In genomic region chr1:43503534-43503933, GRCh38 we compare ENCODE assay signal across 23 cellular contexts. TPM values are rescaled to one million over a fixed set of nuclear protein-coding genes. Genes with fewer than 3 reads are reported as not detected.
"Had no signal": no experiment of that assay in that cellular context is flagged by ENCODE, and none has a peak within 500 bp of the region (broad histone marks: within the 10 kb centered on the region; RNA-seq: fewer than 3 reads in every experiment).

No MANE protein-coding gene starts in this region.

- H3K36me3 ChIP-seq: left ventricle myocardium inferior, right lobe of liver, tibial nerve, uterus had no signal

- H3K27me3 Mint-ChIP-seq: type B pancreatic cell had no signal

- H3K4me3 Mint-ChIP-seq: memory B cell; naive thymus-derived CD4-positive, alpha-beta T cell; natural killer cell treated with Interleukin-12 subunit alpha and Interleukin-12 subunit beta and Interleukin-15 and Interleukin-18, amount 100 ng/mL, for 72 hours; stimulated activated memory B cell treated with anti-CD40 and anti-IgM and Interleukin-4, amounts not matched to agents 10 μg/mL and 1 μg/mL and 100 μg/mL, for 72 hours; stimulated activated naive CD8-positive, alpha-beta T cell treated with anti-CD3 and anti-CD28 coated beads, Interleukin-15, amount 100 ng/mL, for 72 hours; type B pancreatic cell had no signal

- H3K4me3 ChIP-seq: left ventricle myocardium inferior, mucosa of descending colon, psoas muscle, right lobe of liver, smooth muscle cell, tibial nerve, uterus had no signal

- H3K4me1 Mint-ChIP-seq: memory B cell; naive thymus-derived CD4-positive, alpha-beta T cell; stimulated activated memory B cell treated with anti-CD40 and anti-IgM and Interleukin-4, amounts not matched to agents 10 μg/mL and 1 μg/mL and 100 μg/mL, for 72 hours; stimulated activated naive CD8-positive, alpha-beta T cell treated with anti-CD3 and anti-CD28 coated beads, Interleukin-15, amount 100 ng/mL, for 72 hours had no signal

- H3K9me3 Mint-ChIP-seq: memory B cell; natural killer cell treated with Interleukin-12 subunit alpha and Interleukin-12 subunit beta and Interleukin-15 and Interleukin-18, amount 100 ng/mL, for 72 hours; stimulated activated memory B cell treated with anti-CD40 and anti-IgM and Interleukin-4, amounts not matched to agents 10 μg/mL and 1 μg/mL and 100 μg/mL, for 72 hours; stimulated activated naive CD8-positive, alpha-beta T cell treated with anti-CD3 and anti-CD28 coated beads, Interleukin-15, amount 100 ng/mL, for 72 hours; type B pancreatic cell had no signal

- H2AFZ ChIP-seq: parathyroid adenoma had no signal

- H3K4me1 ChIP-seq: left ventricle myocardium inferior, parathyroid adenoma, psoas muscle, right lobe of liver, tibial nerve, uterus had no signal

- H3K9ac ChIP-seq: parathyroid adenoma had no signal

- H3K79me2 ChIP-seq: parathyroid adenoma had no signal

- H3K36me3 Mint-ChIP-seq: memory B cell; natural killer cell treated with Interleukin-12 subunit alpha and Interleukin-12 subunit beta and Interleukin-15 and Interleukin-18, amount 100 ng/mL, for 72 hours; stimulated activated memory B cell treated with anti-CD40 and anti-IgM and Interleukin-4, amounts not matched to agents 10 μg/mL and 1 μg/mL and 100 μg/mL, for 72 hours; type B pancreatic cell had no signal

- DNase-seq: islet precursor cell; left ventricle myocardium inferior; midbrain; mucosa of descending colon; naive thymus-derived CD4-positive, alpha-beta T cell; nucleus accumbens; psoas muscle; right lobe of liver; stimulated activated CD4-positive, alpha-beta T cell treated with anti-CD3 and anti-CD28 coated beads, Interleukin-1b, Interleukin-23, amount 100 ng/mL, for 48 hours; stimulated activated CD4-positive, alpha-beta T cell treated with anti-CD3 and anti-CD28 coated beads, Interleukin-2, amount 100 ng/mL, for 48 hours; stimulated activated CD4-positive, alpha-beta T cell treated with anti-CD3 and anti-CD28 coated beads, Interleukin-4, amount 100 ng/mL, for 4 hours; stimulated activated CD8-positive, alpha-beta memory T cell treated with anti-CD3 and anti-CD28 coated beads, Interleukin-4, amount 100 ng/mL, for 48 hours; stimulated activated naive CD4-positive, alpha-beta T cell treated with Interleukin-2 at 50 U/mL for 16 hours; stimulated activated naive CD8-positive, alpha-beta T cell treated with anti-CD3 and anti-CD28 coated beads, Interleukin-15, amount 100 ng/mL, for 72 hours; substantia nigra; uterus had no signal

- H3K27ac Mint-ChIP-seq: memory B cell; naive thymus-derived CD4-positive, alpha-beta T cell; natural killer cell treated with Interleukin-12 subunit alpha and Interleukin-12 subunit beta and Interleukin-15 and Interleukin-18, amount 100 ng/mL, for 72 hours; stimulated activated memory B cell treated with anti-CD40 and anti-IgM and Interleukin-4, amounts not matched to agents 10 μg/mL and 1 μg/mL and 100 μg/mL, for 72 hours; stimulated activated naive CD8-positive, alpha-beta T cell treated with anti-CD3 and anti-CD28 coated beads, Interleukin-15, amount 100 ng/mL, for 72 hours; type B pancreatic cell had no signal

- H3K27ac ChIP-seq: left ventricle myocardium inferior, parathyroid adenoma, psoas muscle, right lobe of liver, tibial nerve, uterus had no signal

- H3K27me3 ChIP-seq: right lobe of liver, tibial nerve, uterus had no signal

- H3K9me3 ChIP-seq: left ventricle myocardium inferior, mucosa of descending colon, psoas muscle, right lobe of liver, tibial nerve, uterus had no signal

- H3K4me2 ChIP-seq: smooth muscle cell had no signal

RNA-seq across cellular contexts. Expression of gene PTPRF, which starts 27.1 kb away (rescaled TPM):
- polyA plus RNA-seq: naive thymus-derived CD4-positive, alpha-beta T cell had no signal
